18 cellular contexts compared by ENCODE assay signal in genomic region chr7:219581-220150, GRCh38. TPM values are rescaled to one million over a fixed set of nuclear protein-coding genes. Genes with fewer than 3 reads are reported as not detected.
DNase-seq lines count a peak whose midpoint lies in the region; ATAC-seq, FAIRE-seq and TF ChIP-seq lines count a peak whose summit lies in the region.
"Had no signal": no experiment of that assay in that cellular context is flagged by ENCODE, and none has a peak within 500 bp of the region (broad histone marks: within the 10 kb centered on the region; RNA-seq: fewer than 3 reads in every experiment).

No MANE protein-coding gene starts in this region.

- no peak overlapping the region for H3K4ac ChIP-seq in mesendoderm (ENCODE audit: low read depth, low read length)

- no peaks in the 10 kb centered on the region for H3K4me1 Mint-ChIP-seq in activated T-cell treated with anti-CD3 and anti-CD28 coated beads, Interleukin-2, amount 50 U/mL, for 4 hours (ENCODE audit: low read depth)

- no peak overlapping the region for H2BK15ac ChIP-seq in mesendoderm (replicated peaks; ENCODE audit: low read depth)

- H3K4me2 ChIP-seq in mesendoderm (ENCODE audit: low read length) = no peak overlapping the region

- H3K9me3 Mint-ChIP-seq in activated T-cell treated with anti-CD3 and anti-CD28 coated beads, Interleukin-2, amount 50 U/mL, for 4 hours = no peaks in the 10 kb centered on the region
- H3K9me3 Mint-ChIP-seq: activated T-cell treated with anti-CD3 and anti-CD28 coated beads, Interleukin-2, amount 50 U/mL, for 72 hours; dendritic cell treated with granulocyte-macrophage colony-stimulating factor and Interleukin-4, amounts not matched to agents 40 ng/mL and 50 ng/mL, for 4 days; nephron had no signal

- no peak overlapping the region for H2BK120ac ChIP-seq in mesendoderm (ENCODE audit: low read depth, low read length)

- no peaks in the 10 kb centered on the region for H3K4me1 ChIP-seq in mesendoderm (ENCODE audit: control insufficient read depth, low read depth, low read length)
- peaks cover 4% of the 10 kb centered on the region for H3K4me1 ChIP-seq in upper lobe of right lung

- POLR2A ChIA-PET in RWPE1 (lab: Yijun Ruan, JAX; ENCODE audit: low non-redundant PET) = no interaction called here

- H3K79me1 ChIP-seq in mesendoderm (ENCODE audit: low read length) = peaks cover 3% of the 10 kb centered on the region

- no peak overlapping the region for H3K18ac ChIP-seq in mesendoderm (ENCODE audit: low read length)

- peak overlapping the region; percentile 73 for H3K56ac ChIP-seq in mesendoderm (ENCODE audit: low read length)

- H3K9me3 ChIP-seq in upper lobe of right lung = no peaks in the 10 kb centered on the region
- H3K9me3 ChIP-seq: vagina had no signal

- H3K23ac ChIP-seq in mesendoderm (ENCODE audit: low read length) = no peak overlapping the region

- H4K5ac ChIP-seq in mesendoderm (ENCODE audit: low read length) = no peak overlapping the region

- FAIRE-seq in RCC 7860 (lab: Jason Lieb, UNC) = no peak
- FAIRE-seq: GM12892 had no signal

- no peak for TF ChIP-seq CTCF in RWPE1 (conservative IDR thresholded peaks at IDR 0.05; ENCODE audit: low read depth)
- TF ChIP-seq CTCF in upper lobe of right lung (IDR thresholded peaks at IDR 0.05) = no peak

- no peak overlapping the region for H3K4me3 ChIP-seq in mesendoderm (ENCODE audit: low read length)
- H3K4me3 ChIP-seq in upper lobe of right lung = no peak overlapping the region
- H3K4me3 ChIP-seq: lung, vagina had no signal

- no peak overlapping the region for H2AK5ac ChIP-seq in mesendoderm (ENCODE audit: low read length)

- peak overlapping the region; percentile 42 for H3K27ac ChIP-seq in RWPE1
- H3K27ac ChIP-seq in mesendoderm (ENCODE audit: low read depth, low read length) = no peak overlapping the region
- peak overlapping the region; percentile 32 for H3K27ac ChIP-seq in upper lobe of right lung
- H3K27ac ChIP-seq: vagina had no signal

- H3K27me3 Mint-ChIP-seq in activated T-cell treated with anti-CD3 and anti-CD28 coated beads, Interleukin-2, amount 50 U/mL, for 4 hours (ENCODE audit: low read depth) = no peaks in the 10 kb centered on the region
- H3K27me3 Mint-ChIP-seq: dendritic cell treated with granulocyte-macrophage colony-stimulating factor and Interleukin-4, amounts not matched to agents 40 ng/mL and 50 ng/mL, for 4 days had no signal

- no CpG with 5 or more reads among the region's 9 CpGs for WGBS in mesendoderm (ENCODE audit: extremely low coverage, insufficient coverage, low lambda C conversion rate)

- intact Hi-C loops in upper lobe of right lung (cut with DNase I) = no loop called here

- no peak overlapping the region for H2BK5ac ChIP-seq in mesendoderm (ENCODE audit: low read length)

- CTCF ChIA-PET in RWPE1 (lab: Yijun Ruan, JAX) = interaction anchor here (0.7 kb wide), 1 partner anchor 22 kb away, joined by 3 read pairs; no protein-coding TSS in a partner anchor

- ATAC-seq in upper lobe of right lung = peak; percentile 54
- ATAC-seq in activated T-cell treated with anti-CD3 and anti-CD28 coated beads, Interleukin-2, amount 50 U/mL, for 4 hours = no peak
- ATAC-seq: activated T-cell treated with anti-CD3 and anti-CD28 coated beads, Interleukin-2, amount 50 U/mL, for 72 hours had no signal

- DNase-seq in RWPE1 (ENCODE audit: low spot score) (no peak), foreskin melanocyte (peak; percentile 30), mesendoderm (no peak), upper lobe of right lung (no peak), iPS-NIHi7 (ENCODE audit: extremely low spot score) (no peak), RCC 7860 (ENCODE audit: low spot score) (no peak)
- no peak for DNase-seq in activated T-cell treated with anti-CD3 and anti-CD28 coated beads, Interleukin-2, amount 50 U/mL, for 4 hours
- DNase-seq: activated CD4-positive, alpha-beta T cell treated with anti-CD3 and anti-CD28 coated beads, Interleukin-2, amount 50 U/mL, for 4 hours; activated T-cell treated with anti-CD3 and anti-CD28 coated beads, Interleukin-2, amount 50 U/mL, for 72 hours; erythroblast; NCI-H146; NCI-H510A had no signal

- no peaks in the 10 kb centered on the region for H3K36me3 Mint-ChIP-seq in activated T-cell treated with anti-CD3 and anti-CD28 coated beads, Interleukin-2, amount 50 U/mL, for 4 hours (ENCODE audit: insufficient read depth)

- H3K27me3 ChIP-seq in mesendoderm (ENCODE audit: insufficient read depth, low read length, poor library complexity) = no peaks in the 10 kb centered on the region
- H3K27me3 ChIP-seq in upper lobe of right lung = no peaks in the 10 kb centered on the region
- H3K27me3 ChIP-seq: vagina had no signal

- no peak overlapping the region for H3K9ac ChIP-seq in mesendoderm (ENCODE audit: low read length)

- H4K8ac ChIP-seq in mesendoderm (ENCODE audit: low read depth, low read length) = no peak overlapping the region

- no peak overlapping the region for H3K4me3 Mint-ChIP-seq in activated T-cell treated with anti-CD3 and anti-CD28 coated beads, Interleukin-2, amount 50 U/mL, for 4 hours
- H3K4me3 Mint-ChIP-seq: activated T-cell treated with anti-CD3 and anti-CD28 coated beads, Interleukin-2, amount 50 U/mL, for 72 hours; dendritic cell treated with granulocyte-macrophage colony-stimulating factor and Interleukin-4, amounts not matched to agents 40 ng/mL and 50 ng/mL, for 4 days; nephron had no signal

- H3K79me2 ChIP-seq in mesendoderm (ENCODE audit: control insufficient read depth, insufficient read depth, low read length) = no peaks in the 10 kb centered on the region

- H3K36me3 ChIP-seq in mesendoderm (ENCODE audit: control insufficient read depth, insufficient read depth, low read length) = no peaks in the 10 kb centered on the region
- H3K36me3 ChIP-seq in upper lobe of right lung = peaks cover 3% of the 10 kb centered on the region
- H3K36me3 ChIP-seq: vagina had no signal

RNA-seq across cellular contexts. Expression of gene FAM20C, which starts 27.3 kb away (rescaled TPM):
- 14.5 TPM for polyA plus RNA-seq in mesendoderm (2013, experiment 1 of 2)
- 15.4 TPM for polyA plus RNA-seq in mesendoderm (2013, experiment 2 of 2)
- total RNA-seq in upper lobe of right lung = 58.8 TPM
- total RNA-seq in activated T-cell treated with anti-CD3 and anti-CD28 coated beads, Interleukin-2, amount 50 U/mL, for 4 hours = 1 to 10 TPM in 2 of 3 donors, under 1 TPM in 1; 0.47 to 2.0 (median 1.7) TPM
- total RNA-seq: OCI-LY7 had no signal

Comparison
In these comparisons a context has a peak if more than half of its experiments do, and no peak if none do; other contexts are left out.
1. RNA of gene FAM20C, which starts 27.3 kb away (total RNA-seq): 58.8 TPM in upper lobe of right lung (single experiment); 0.47 to 2.0 TPM in activated T-cell treated with anti-CD3 and anti-CD28 coated beads, Interleukin-2, amount 50 U/mL, for 4 hours; every median in the first group is over 10 times any median in the second.